Comparison of ENCODE assay signal across 8 cellular contexts in genomic region chr2:29314816-29315571, GRCh38.
DNase-seq lines count a peak whose midpoint lies in the region; ATAC-seq, FAIRE-seq and TF ChIP-seq lines count a peak whose summit lies in the region.

No MANE protein-coding gene starts in this region.

- no peak overlapping the region for H3K27ac Mint-ChIP-seq in astrocyte (ENCODE audit: unreplicated experiment)
- H3K27ac Mint-ChIP-seq in nephron progenitor cell = no peak overlapping the region

- H3K4me3 ChIP-seq in right atrium auricular region = no peak overlapping the region
- no peak overlapping the region for H3K4me3 ChIP-seq in left ventricle myocardium inferior
- peak overlapping the region; percentile 49 for H3K4me3 ChIP-seq in astrocyte (ENCODE audit: insufficient read depth, low read depth, low read length)
- peak overlapping the region in 1 of 2 donors; percentile 17 for H3K4me3 ChIP-seq in testis
- no peak overlapping the region for H3K4me3 ChIP-seq in SK-N-SH (ENCODE audit: low read depth in 2 of 2, low read length in 1 of 2)

- H3K27me3 ChIP-seq in right atrium auricular region (no peaks in the 10 kb centered on the region), left ventricle myocardium inferior (ENCODE audit: low read depth) (peaks cover 84% of the 10 kb centered on the region), astrocyte (ENCODE audit: insufficient read depth, low read length) (peaks cover 2% of the 10 kb centered on the region), testis (no peaks in the 10 kb centered on the region), SK-N-SH (ENCODE audit: insufficient read depth) (no peaks in the 10 kb centered on the region)

- no peak for TF ChIP-seq POLR2A in testis (IDR thresholded peaks at IDR 0.05)

- FAIRE-seq in astrocyte (lab: Jason Lieb, UNC) = no peak

- H3F3A ChIP-seq in SK-N-SH (replicated peaks; ENCODE audit: insufficient read depth) = no peaks in the 10 kb centered on the region

- H3K4me1 Mint-ChIP-seq in astrocyte (ENCODE audit: low read depth, unreplicated experiment) (peaks cover 18% of the 10 kb centered on the region), nephron progenitor cell (peaks cover 69% of the 10 kb centered on the region)

- H4K20me1 ChIP-seq in astrocyte (ENCODE audit: insufficient read depth, low read length) = no peaks in the 10 kb centered on the region
- H4K20me1 ChIP-seq in SK-N-SH (ENCODE audit: insufficient read depth) = no peaks in the 10 kb centered on the region

- H3K4me3 Mint-ChIP-seq in astrocyte (ENCODE audit: unreplicated experiment) (no peak overlapping the region), nephron progenitor cell (peak overlapping the region; percentile 55)

- DNase-seq in right atrium auricular region (ENCODE audit: low spot score) (peak; percentile 61), left ventricle myocardium inferior (no peak), T-helper 1 cell (peak; percentile 8 to 73 (median 16)), astrocyte (ENCODE audit: low read depth) (peak; percentile 67), nephron progenitor cell (peak; percentile 46), testis (peak; percentile 47), SK-N-SH (no peak)

- CTCF ChIA-PET in SK-N-SH (lab: Yijun Ruan, JAX) = interaction anchor here (1.1 to 1.7 kb wide), 4 partner anchors 8 to 110 kb away, joined by 3 read pairs; no protein-coding TSS in a partner anchor

- POLR2A ChIA-PET in SK-N-SH (lab: Yijun Ruan, JAX) = no interaction called here

- no peak for TF ChIP-seq EP300 in SK-N-SH (IDR thresholded peaks at IDR 0.05; ENCODE audit: borderline replicate concordance in 1 of 2, low read depth in 1 of 2, low read length in 1 of 2)

- H3K27ac ChIP-seq in right atrium auricular region = no peak overlapping the region
- H3K27ac ChIP-seq in left ventricle myocardium inferior (replicated peaks) = no peak overlapping the region
- H3K27ac ChIP-seq in astrocyte (ENCODE audit: low read depth, low read length) = no peak overlapping the region
- no peak overlapping the region for H3K27ac ChIP-seq in testis
- H3K27ac ChIP-seq in SK-N-SH (ENCODE audit: low read depth in 2 of 2, low read length in 1 of 2) = peak overlapping the region in 1 of 2 experiments; percentile 50; a peak in 1 of 4 replicates

- ATAC-seq in HG03135 (IDR thresholded peaks at IDR 0.05; ENCODE audit: unreplicated experiment) = peak; percentile 76

- H2AFZ ChIP-seq in astrocyte (ENCODE audit: low read depth, low read length) (peak overlapping the region; percentile 18), SK-N-SH (ENCODE audit: low read depth) (no peak overlapping the region)

- H3K36me3 Mint-ChIP-seq in astrocyte (ENCODE audit: low read depth, unreplicated experiment) (no peaks in the 10 kb centered on the region), nephron progenitor cell (ENCODE audit: low read depth) (no peaks in the 10 kb centered on the region)

- no peaks in the 10 kb centered on the region for H3K9me2 ChIP-seq in SK-N-SH

- WGBS in testis, 2 donors = 35 to 44% methylated on average over 18 of the region's 18 CpGs
- WGBS in SK-N-SH (ENCODE audit: low lambda C conversion rate) = 64% methylated on average over 18 of the region's 18 CpGs

- H3K79me2 ChIP-seq in astrocyte (ENCODE audit: insufficient read depth, low read length) = no peaks in the 10 kb centered on the region
- no peaks in the 10 kb centered on the region for H3K79me2 ChIP-seq in SK-N-SH (ENCODE audit: insufficient read depth)

- H3K4me2 ChIP-seq in astrocyte (ENCODE audit: low read length) = peak overlapping the region; percentile 86
- H3K4me2 ChIP-seq in SK-N-SH = no peak overlapping the region

- no peaks in the 10 kb centered on the region for H3K4me1 ChIP-seq in right atrium auricular region
- H3K4me1 ChIP-seq in left ventricle myocardium inferior = no peaks in the 10 kb centered on the region
- peaks cover 12% of the 10 kb centered on the region for H3K4me1 ChIP-seq in astrocyte (ENCODE audit: insufficient read depth, low read length)
- H3K4me1 ChIP-seq in testis = no peaks in the 10 kb centered on the region
- H3K4me1 ChIP-seq in SK-N-SH (ENCODE audit: control insufficient read depth in 1 of 2, insufficient read depth in 2 of 2, low read depth in 1 of 2, low read length in 1 of 2) = peaks cover 3 to 64% of the 10 kb centered on the region in 2 experiments; a peak in 3 of 4 replicates

- H3K9ac ChIP-seq in astrocyte (ENCODE audit: low read length) (peak overlapping the region; percentile 15), SK-N-SH (no peak overlapping the region)

- TF ChIP-seq RAD21 in SK-N-SH (IDR thresholded peaks at IDR 0.05; ENCODE audit: low read length) = no peak

- H3K9me3 ChIP-seq in right atrium auricular region (no peaks in the 10 kb centered on the region), left ventricle myocardium inferior (replicated peaks) (no peaks in the 10 kb centered on the region), astrocyte (ENCODE audit: insufficient read depth, low read depth, low read length) (no peaks in the 10 kb centered on the region), testis (no peaks in the 10 kb centered on the region), SK-N-SH (no peaks in the 10 kb centered on the region)

- TF ChIP-seq CTCF in right atrium auricular region (IDR thresholded peaks at IDR 0.05) (no peak), left ventricle myocardium inferior (IDR thresholded peaks at IDR 0.05; ENCODE audit: borderline replicate concordance) (no peak), astrocyte (IDR thresholded peaks at IDR 0.05; ENCODE audit: insufficient read depth, low read depth, low read length) (peak; percentile 28), nephron progenitor cell (IDR thresholded peaks at IDR 0.05) (no peak), testis (IDR thresholded peaks at IDR 0.05) (no peak), SK-N-SH (IDR thresholded peaks at IDR 0.05) (no peak)

- H3K27me3 Mint-ChIP-seq in astrocyte (ENCODE audit: low read depth, unreplicated experiment) = peaks cover 33% of the 10 kb centered on the region
- peaks cover 22% of the 10 kb centered on the region for H3K27me3 Mint-ChIP-seq in nephron progenitor cell (ENCODE audit: low read depth, poor library complexity)

- H3K36me3 ChIP-seq in right atrium auricular region (no peaks in the 10 kb centered on the region), left ventricle myocardium inferior (no peaks in the 10 kb centered on the region), astrocyte (ENCODE audit: insufficient read depth, low read length) (no peaks in the 10 kb centered on the region), testis (ENCODE audit: low read depth, missing control alignments) (no peaks in the 10 kb centered on the region), SK-N-SH (replicated peaks in 1 of 2; ENCODE audit: control insufficient read depth in 1 of 2, insufficient read depth in 2 of 2, low read length in 1 of 2) (peaks cover 0 to 9% of the 10 kb centered on the region in 2 experiments)

- H3K9me3 Mint-ChIP-seq in astrocyte (ENCODE audit: unreplicated experiment) (peaks cover 1% of the 10 kb centered on the region), nephron progenitor cell (no peaks in the 10 kb centered on the region)

- intact Hi-C loops in left ventricle myocardium inferior (cut with micrococcal nuclease) = no loop called here
- intact Hi-C loops in testis (cut with DNase I; ENCODE audit: low total_unique reads) = no loop called here

TF ChIP-seq in SK-N-SH, 30 proteins besides CTCF, POLR2A, EP300 and RAD21:
- TF ChIP-seq TEAD4 (IDR thresholded peaks at IDR 0.05; ENCODE audit: borderline replicate concordance, insufficient read depth) = no peak
TF ChIP-seq in SK-N-SH: peak in this region for 0.

Comparison
In these comparisons a context has a peak if more than half of its experiments do, and no peak if none do; other contexts are left out.
1. DNase-seq: peak in right atrium auricular region (single experiment), T-helper 1 cell (5 of 5), astrocyte (single experiment), nephron progenitor cell (single experiment) and testis (single experiment); none in left ventricle myocardium inferior (single experiment) and SK-N-SH (single experiment).